Comparison of ENCODE assay signal across 13 cellular contexts in genomic region chr16:4942481-4942880, GRCh38. TPM values are rescaled to one million over a fixed set of nuclear protein-coding genes. Genes with fewer than 3 reads are reported as not detected.
DNase-seq lines count a peak whose midpoint lies in the region; ATAC-seq, FAIRE-seq and TF ChIP-seq lines count a peak whose summit lies in the region.
"Had no signal": no experiment of that assay in that cellular context is flagged by ENCODE, and none has a peak within 500 bp of the region (broad histone marks: within the 10 kb centered on the region; RNA-seq: fewer than 3 reads in every experiment).

No MANE protein-coding gene starts in this region.

- no peaks in the 10 kb centered on the region for H4K20me1 ChIP-seq in keratinocyte (ENCODE audit: control insufficient read depth, extremely low read depth, insufficient read depth, low read length)
- H4K20me1 ChIP-seq in smooth muscle cell (ENCODE audit: low read depth), result no peaks in the 10 kb centered on the region

- H3K9me3 ChIP-seq in keratinocyte (ENCODE audit: control insufficient read depth, low read depth, low read length) (no peaks in the 10 kb centered on the region), smooth muscle cell (replicated peaks; ENCODE audit: low read depth) (no peaks in the 10 kb centered on the region)

- H3K27ac ChIP-seq in angular gyrus (ENCODE audit: low read depth, low read length) (peak overlapping the region; percentile 67), keratinocyte (ENCODE audit: control insufficient read depth, insufficient read depth, low read length) (peak overlapping the region; percentile 91), smooth muscle cell (ENCODE audit: low read depth) (peak overlapping the region; percentile 75)
- H3K27ac ChIP-seq: cardiac muscle cell had no signal

- peak overlapping the region; percentile 77 for H3K4me3 Mint-ChIP-seq in HFFc6

- ATAC-seq in GM21390 (IDR thresholded peaks at IDR 0.05; ENCODE audit: unreplicated experiment), result no peak
- ATAC-seq: activated CD4-positive, CD25-positive, alpha-beta regulatory T cell treated with anti-CD3 and anti-CD28 coated beads, Interleukin-2, amount 50 U/mL, for 24 hours had no signal

- dilution Hi-C loops in keratinocyte (cut with MboI; ENCODE audit: extremely low pct_ligation_motif_present, low sequenced_read_pairs), result no loop called here

- no peak for FAIRE-seq in keratinocyte (lab: Jason Lieb, UNC)

- peaks cover 17% of the 10 kb centered on the region for H3F3A ChIP-seq in smooth muscle cell (ENCODE audit: low read depth)

- no peaks in the 10 kb centered on the region for H3K36me3 Mint-ChIP-seq in HFFc6 (ENCODE audit: low read depth)

- WGBS in smooth muscle cell (ENCODE audit: low lambda C conversion rate), result 88% methylated on average over 9 of the region's 9 CpGs

- intact Hi-C loops in head of caudate nucleus (cut with DNase I), result no loop called here

- no peaks in the 10 kb centered on the region for H3K9me1 ChIP-seq in keratinocyte (ENCODE audit: control insufficient read depth, extremely low read depth, insufficient read depth, low read length)

- peak overlapping the region; percentile 79 for H3K9ac ChIP-seq in keratinocyte (ENCODE audit: control insufficient read depth, extremely low read depth, insufficient read depth, low read length)
- H3K9ac ChIP-seq in smooth muscle cell (ENCODE audit: low read depth), result peak overlapping the region; percentile 36

- H3K27me3 ChIP-seq in keratinocyte (ENCODE audit: control insufficient read depth, extremely low read depth, insufficient read depth, low read length) (no peaks in the 10 kb centered on the region), smooth muscle cell (ENCODE audit: low read depth) (peaks cover 15% of the 10 kb centered on the region)
- H3K27me3 ChIP-seq: cardiac muscle cell had no signal

- peaks cover 15% of the 10 kb centered on the region for H3K27me3 Mint-ChIP-seq in HFFc6 (ENCODE audit: insufficient read depth)

- H3K27ac Mint-ChIP-seq in HFFc6, result peak overlapping the region; percentile 94

- no peaks in the 10 kb centered on the region for H3K9me3 Mint-ChIP-seq in HFFc6
- H3K9me3 Mint-ChIP-seq: nephron had no signal

- TF ChIP-seq CTCF in HFFc6 (IDR thresholded peaks at IDR 0.05) (no peak), keratinocyte (optimal IDR thresholded peaks at IDR 0.05 in 1 of 3, IDR thresholded peaks at IDR 0.05 in 1 of 3, conservative IDR thresholded peaks at IDR 0.05 in 1 of 3; ENCODE audit: extremely low read depth in 1 of 3, insufficient read depth in 2 of 3, low read length in 3 of 3) (no peak), smooth muscle cell (IDR thresholded peaks at IDR 0.05; ENCODE audit: borderline replicate concordance, insufficient read depth, poor library complexity, severe bottlenecking) (no peak)

- H3K79me2 ChIP-seq in keratinocyte (ENCODE audit: control insufficient read depth, insufficient read depth, low read length) (no peaks in the 10 kb centered on the region), smooth muscle cell (ENCODE audit: low read depth) (no peaks in the 10 kb centered on the region)

- H2AFZ ChIP-seq in keratinocyte (ENCODE audit: control insufficient read depth, low read length) (no peak overlapping the region), smooth muscle cell (ENCODE audit: low read depth) (no peak overlapping the region)

- H3K4me2 ChIP-seq in keratinocyte (ENCODE audit: control insufficient read depth, extremely low read depth, insufficient read depth, low read depth, low read length), result peak overlapping the region; percentile 82
- H3K4me2 ChIP-seq in smooth muscle cell, result peak overlapping the region; percentile 78

- H3K4me1 Mint-ChIP-seq in HFFc6 (ENCODE audit: low read depth), result peaks cover 50% of the 10 kb centered on the region

- H3K4me1 ChIP-seq in keratinocyte (ENCODE audit: control insufficient read depth, extremely low read depth, insufficient read depth, low read length), result peaks cover 48% of the 10 kb centered on the region
- H3K4me1 ChIP-seq in smooth muscle cell (ENCODE audit: low read depth), result peaks cover 16% of the 10 kb centered on the region

- no peak for DNase-seq in HFFc6
- DNase-seq in keratinocyte (ENCODE audit: low read depth, low spot score), result no peak
- no peak for DNase-seq in smooth muscle cell (lab: John Stamatoyannopoulos, UW; ENCODE audit: unreplicated experiment)
- DNase-seq in activated gamma-delta T cell treated with Interleukin-2 at 50 U/mL for 16 hours, result no peak
- DNase-seq in head of caudate nucleus, result no peak
- no peak for DNase-seq in NOMO-1 (lab: John Stamatoyannopoulos, UW; ENCODE audit: unreplicated experiment in 2 of 2)
- DNase-seq: NCI-H187 had no signal

- no peak overlapping the region for H3K4me3 ChIP-seq in keratinocyte (ENCODE audit: control insufficient read depth in 2 of 3, extremely low read depth in 1 of 3, insufficient read depth in 2 of 3, low read depth in 1 of 3, low read length in 3 of 3)
- H3K4me3 ChIP-seq in smooth muscle cell, result no peak overlapping the region
- H3K4me3 ChIP-seq: cardiac muscle cell, K562 had no signal

- no peaks in the 10 kb centered on the region for H3K36me3 ChIP-seq in keratinocyte (ENCODE audit: control insufficient read depth in 2 of 2, extremely low read depth in 1 of 2, insufficient read depth in 2 of 2, low read length in 2 of 2)
- H3K36me3 ChIP-seq in smooth muscle cell (ENCODE audit: low read depth), result no peaks in the 10 kb centered on the region
- H3K36me3 ChIP-seq: cardiac muscle cell had no signal

RNA-seq across cellular contexts. Expression of gene PPL, which starts 5.5 kb away (rescaled TPM):
- total RNA-seq in HFFc6 (2021; fragmentation: NEBNext Ultra II Directional; extraction: Animal tissue kit (Norgen Biotek cat#: 25700)), result under 1 TPM in 3 of 6 experiments, not detected in 3; 0.02 to 0.06 (median 0.05) TPM
- polyA plus RNA-seq in keratinocyte (23.5 to 26.6 TPM (median 25.3 TPM) in 3 replicates), smooth muscle cell (3.0 and 10.7 TPM in 2 replicates)
- polyA plus RNA-seq in keratinocyte (2011; ENCODE audit: low read depth), result 237 TPM
- 12.3 and 19.0 TPM in 2 replicates for polyA plus RNA-seq in keratinocyte (2011; cell fraction: cytosol; rRNA removed)
- 72.2 and 79.3 TPM in 2 replicates for polyA plus RNA-seq in keratinocyte (2011; cell fraction: nucleus; rRNA removed)
- polyA plus RNA-seq in keratinocyte (2012; ENCODE audit: low replicate concordance), result 50.0 and 150 TPM in 2 replicates
- 41.8 to 81.9 TPM (median 44.7 TPM) in 3 replicates for polyA minus RNA-seq in keratinocyte
- 23.4 TPM for polyA minus RNA-seq in keratinocyte (2011; cell fraction: cytosol; rRNA and poly(A)+ RNA removed)
- 53.6 and 54.8 TPM in 2 replicates for polyA minus RNA-seq in keratinocyte (2011; cell fraction: nucleus; rRNA and poly(A)+ RNA removed)
- 4.8 and 7.7 TPM in 2 replicates for total RNA-seq in smooth muscle cell

RNA-seq across cellular contexts. Expression of gene SEC14L5, which starts 15.6 kb away (rescaled TPM):
- total RNA-seq in HFFc6 (2021; fragmentation: NEBNext Ultra II Directional; extraction: Animal tissue kit (Norgen Biotek cat#: 25700)), result not detected
- polyA plus RNA-seq in keratinocyte, result 0.04 to 0.08 TPM in 2 of 3 replicates, not detected in the other
- polyA plus RNA-seq in keratinocyte (2011; ENCODE audit: low read depth), result not detected
- polyA plus RNA-seq in keratinocyte (2011; cell fraction: cytosol; rRNA removed), result 0.01 TPM in 2 replicates
- polyA plus RNA-seq in keratinocyte (2011; cell fraction: nucleus; rRNA removed), result 0.10 TPM in 1 of 2 replicates, not detected in the other
- 0.18 and 0.23 TPM in 2 replicates for polyA plus RNA-seq in keratinocyte (2012; ENCODE audit: low replicate concordance)
- not detected in 3 replicates for polyA minus RNA-seq in keratinocyte
- polyA minus RNA-seq in keratinocyte (2011; cell fraction: cytosol; rRNA and poly(A)+ RNA removed), result not detected
- not detected in 2 replicates for polyA minus RNA-seq in keratinocyte (2011; cell fraction: nucleus; rRNA and poly(A)+ RNA removed)
- total RNA-seq in smooth muscle cell, result not detected in 2 replicates
- not detected in 2 replicates for polyA plus RNA-seq in smooth muscle cell
- total RNA-seq: K562 had no signal
- polyA plus RNA-seq: cardiac muscle cell had no signal
